Comparison of ENCODE assay signal across 1 cellular context in the genomic region with DNA sequence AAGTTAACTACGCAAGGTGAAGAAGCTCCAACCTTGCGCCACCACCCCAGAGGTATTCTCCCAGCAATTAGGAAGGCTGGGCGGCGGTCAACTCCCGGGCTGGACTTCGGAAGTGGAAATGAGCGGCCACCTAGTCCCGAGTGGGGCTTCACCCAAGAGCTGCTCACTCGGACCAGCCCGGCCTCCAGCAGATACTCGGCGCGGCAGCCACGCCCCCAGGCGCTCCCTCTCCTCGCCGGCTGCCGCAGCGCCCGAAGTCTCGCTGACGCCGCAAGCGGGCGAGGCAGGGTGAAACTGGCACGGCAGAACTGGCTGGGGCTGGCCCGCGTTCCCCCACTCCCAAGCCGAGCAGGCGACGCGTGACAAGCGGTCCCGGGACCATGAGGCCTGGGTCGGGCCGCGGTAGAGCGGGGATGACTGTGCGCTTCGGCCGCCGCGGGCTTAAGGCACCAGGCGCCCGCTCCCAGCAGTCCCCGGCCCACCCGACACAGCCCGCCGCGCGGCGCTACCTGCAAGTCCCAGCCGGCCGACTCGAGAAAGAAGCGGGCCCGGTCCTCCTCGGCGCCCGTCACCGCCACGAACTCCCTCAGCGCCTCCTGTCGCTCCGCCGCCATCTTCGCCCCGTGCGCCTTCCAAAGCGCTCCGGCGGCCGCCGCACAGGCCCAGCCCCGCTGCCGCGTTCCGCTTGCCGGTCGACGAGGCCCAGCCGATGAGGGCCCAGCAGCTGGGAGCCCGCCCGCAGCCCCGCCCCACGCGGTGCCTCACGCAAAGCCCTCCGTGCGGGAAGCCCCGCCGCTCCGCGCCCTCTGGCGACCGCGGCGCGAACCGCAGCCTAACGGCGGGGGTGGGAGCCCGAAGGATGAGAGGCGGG.
TF ChIP-seq lines count a peak whose summit lies in the region.

A gene (minus strand): TSS at position 639 of the 871 bp plus-strand sequence. CDS start 25 bp downstream, at position 614.

TF ChIP-seq in HepG2, 621 proteins besides CTCF, POLR2A, EP300 and RAD21 (continued from another document):
- TF ChIP-seq, protein P1, sequence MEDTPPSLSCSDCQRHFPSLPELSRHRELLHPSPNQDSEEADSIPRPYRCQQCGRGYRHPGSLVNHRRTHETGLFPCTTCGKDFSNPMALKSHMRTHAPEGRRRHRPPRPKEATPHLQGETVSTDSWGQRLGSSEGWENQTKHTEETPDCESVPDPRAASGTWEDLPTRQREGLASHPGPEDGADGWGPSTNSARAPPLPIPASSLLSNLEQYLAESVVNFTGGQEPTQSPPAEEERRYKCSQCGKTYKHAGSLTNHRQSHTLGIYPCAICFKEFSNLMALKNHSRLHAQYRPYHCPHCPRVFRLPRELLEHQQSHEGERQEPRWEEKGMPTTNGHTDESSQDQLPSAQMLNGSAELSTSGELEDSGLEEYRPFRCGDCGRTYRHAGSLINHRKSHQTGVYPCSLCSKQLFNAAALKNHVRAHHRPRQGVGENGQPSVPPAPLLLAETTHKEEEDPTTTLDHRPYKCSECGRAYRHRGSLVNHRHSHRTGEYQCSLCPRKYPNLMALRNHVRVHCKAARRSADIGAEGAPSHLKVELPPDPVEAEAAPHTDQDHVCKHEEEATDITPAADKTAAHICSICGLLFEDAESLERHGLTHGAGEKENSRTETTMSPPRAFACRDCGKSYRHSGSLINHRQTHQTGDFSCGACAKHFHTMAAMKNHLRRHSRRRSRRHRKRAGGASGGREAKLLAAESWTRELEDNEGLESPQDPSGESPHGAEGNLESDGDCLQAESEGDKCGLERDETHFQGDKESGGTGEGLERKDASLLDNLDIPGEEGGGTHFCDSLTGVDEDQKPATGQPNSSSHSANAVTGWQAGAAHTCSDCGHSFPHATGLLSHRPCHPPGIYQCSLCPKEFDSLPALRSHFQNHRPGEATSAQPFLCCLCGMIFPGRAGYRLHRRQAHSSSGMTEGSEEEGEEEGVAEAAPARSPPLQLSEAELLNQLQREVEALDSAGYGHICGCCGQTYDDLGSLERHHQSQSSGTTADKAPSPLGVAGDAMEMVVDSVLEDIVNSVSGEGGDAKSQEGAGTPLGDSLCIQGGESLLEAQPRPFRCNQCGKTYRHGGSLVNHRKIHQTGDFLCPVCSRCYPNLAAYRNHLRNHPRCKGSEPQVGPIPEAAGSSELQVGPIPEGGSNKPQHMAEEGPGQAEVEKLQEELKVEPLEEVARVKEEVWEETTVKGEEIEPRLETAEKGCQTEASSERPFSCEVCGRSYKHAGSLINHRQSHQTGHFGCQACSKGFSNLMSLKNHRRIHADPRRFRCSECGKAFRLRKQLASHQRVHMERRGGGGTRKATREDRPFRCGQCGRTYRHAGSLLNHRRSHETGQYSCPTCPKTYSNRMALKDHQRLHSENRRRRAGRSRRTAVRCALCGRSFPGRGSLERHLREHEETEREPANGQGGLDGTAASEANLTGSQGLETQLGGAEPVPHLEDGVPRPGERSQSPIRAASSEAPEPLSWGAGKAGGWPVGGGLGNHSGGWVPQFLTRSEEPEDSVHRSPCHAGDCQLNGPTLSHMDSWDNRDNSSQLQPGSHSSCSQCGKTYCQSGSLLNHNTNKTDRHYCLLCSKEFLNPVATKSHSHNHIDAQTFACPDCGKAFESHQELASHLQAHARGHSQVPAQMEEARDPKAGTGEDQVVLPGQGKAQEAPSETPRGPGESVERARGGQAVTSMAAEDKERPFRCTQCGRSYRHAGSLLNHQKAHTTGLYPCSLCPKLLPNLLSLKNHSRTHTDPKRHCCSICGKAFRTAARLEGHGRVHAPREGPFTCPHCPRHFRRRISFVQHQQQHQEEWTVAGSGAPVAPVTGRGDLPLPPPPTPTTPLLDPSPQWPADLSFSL (CRISPR knock-in tag; IDR thresholded peaks at IDR 0.05): no peak
- TF ChIP-seq, protein P2, sequence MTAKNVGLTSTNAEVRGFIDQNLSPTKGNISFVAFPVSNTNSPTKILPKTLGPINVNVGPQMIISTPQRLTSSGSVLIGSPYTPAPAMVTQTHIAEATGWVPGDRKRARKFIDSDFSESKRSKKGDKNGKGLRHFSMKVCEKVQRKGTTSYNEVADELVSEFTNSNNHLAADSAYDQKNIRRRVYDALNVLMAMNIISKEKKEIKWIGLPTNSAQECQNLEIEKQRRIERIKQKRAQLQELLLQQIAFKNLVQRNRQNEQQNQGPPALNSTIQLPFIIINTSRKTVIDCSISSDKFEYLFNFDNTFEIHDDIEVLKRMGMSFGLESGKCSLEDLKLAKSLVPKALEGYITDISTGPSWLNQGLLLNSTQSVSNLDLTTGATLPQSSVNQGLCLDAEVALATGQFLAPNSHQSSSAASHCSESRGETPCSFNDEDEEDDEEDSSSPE (CRISPR knock-in tag; IDR thresholded peaks at IDR 0.05): peak; percentile 83
- TF ChIP-seq ZBTB1 (CRISPR knock-in tag; IDR thresholded peaks at IDR 0.05; ENCODE audit: borderline replicate concordance): peak; percentile 19; the same call in 1 of the 2 replicates
- TF ChIP-seq HDAC1 (CRISPR knock-in tag; IDR thresholded peaks at IDR 0.05): peak; percentile 98
- TF ChIP-seq NFYB (CRISPR knock-in tag; IDR thresholded peaks at IDR 0.05): peak; percentile 40; the same call in 1 of the 2 replicates
- peak; percentile 99 for TF ChIP-seq YY1 (IDR thresholded peaks at IDR 0.05; ENCODE audit: insufficient read depth, insufficient replicate concordance, low read depth, low read length)
- peak; percentile 92 for TF ChIP-seq ZNF552 (CRISPR knock-in tag; IDR thresholded peaks at IDR 0.05; ENCODE audit: borderline replicate concordance)
- no peak for TF ChIP-seq HOXA7 (CRISPR knock-in tag; IDR thresholded peaks at IDR 0.05)
- TF ChIP-seq, protein P3, sequence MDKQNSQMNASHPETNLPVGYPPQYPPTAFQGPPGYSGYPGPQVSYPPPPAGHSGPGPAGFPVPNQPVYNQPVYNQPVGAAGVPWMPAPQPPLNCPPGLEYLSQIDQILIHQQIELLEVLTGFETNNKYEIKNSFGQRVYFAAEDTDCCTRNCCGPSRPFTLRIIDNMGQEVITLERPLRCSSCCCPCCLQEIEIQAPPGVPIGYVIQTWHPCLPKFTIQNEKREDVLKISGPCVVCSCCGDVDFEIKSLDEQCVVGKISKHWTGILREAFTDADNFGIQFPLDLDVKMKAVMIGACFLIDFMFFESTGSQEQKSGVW (CRISPR knock-in tag; IDR thresholded peaks at IDR 0.05; ENCODE audit: borderline replicate concordance): no peak
- peak; percentile 76 for TF ChIP-seq KDM4B (CRISPR knock-in tag; IDR thresholded peaks at IDR 0.05)
- TF ChIP-seq TBX2 (CRISPR knock-in tag; IDR thresholded peaks at IDR 0.05; ENCODE audit: borderline replicate concordance): peak; percentile 93
- no peak for TF ChIP-seq IKZF1 (IDR thresholded peaks at IDR 0.05)
- peak; percentile 99 for TF ChIP-seq ZNF431 (CRISPR knock-in tag; IDR thresholded peaks at IDR 0.05; ENCODE audit: borderline replicate concordance, low read depth)
- TF ChIP-seq SMARCE1 (IDR thresholded peaks at IDR 0.05; ENCODE audit: borderline replicate concordance): no peak; the same call in 1 of the 2 replicates
- TF ChIP-seq, protein P4, sequence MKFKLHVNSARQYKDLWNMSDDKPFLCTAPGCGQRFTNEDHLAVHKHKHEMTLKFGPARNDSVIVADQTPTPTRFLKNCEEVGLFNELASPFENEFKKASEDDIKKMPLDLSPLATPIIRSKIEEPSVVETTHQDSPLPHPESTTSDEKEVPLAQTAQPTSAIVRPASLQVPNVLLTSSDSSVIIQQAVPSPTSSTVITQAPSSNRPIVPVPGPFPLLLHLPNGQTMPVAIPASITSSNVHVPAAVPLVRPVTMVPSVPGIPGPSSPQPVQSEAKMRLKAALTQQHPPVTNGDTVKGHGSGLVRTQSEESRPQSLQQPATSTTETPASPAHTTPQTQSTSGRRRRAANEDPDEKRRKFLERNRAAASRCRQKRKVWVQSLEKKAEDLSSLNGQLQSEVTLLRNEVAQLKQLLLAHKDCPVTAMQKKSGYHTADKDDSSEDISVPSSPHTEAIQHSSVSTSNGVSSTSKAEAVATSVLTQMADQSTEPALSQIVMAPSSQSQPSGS (CRISPR knock-in tag; IDR thresholded peaks at IDR 0.05): peak; percentile 28; the same call in 1 of the 2 replicates
- no peak for TF ChIP-seq ZNF33A (CRISPR knock-in tag; IDR thresholded peaks at IDR 0.05; ENCODE audit: borderline replicate concordance)
- peak; percentile 93 for TF ChIP-seq SP5 (CRISPR knock-in tag; IDR thresholded peaks at IDR 0.05; ENCODE audit: borderline replicate concordance, low read depth)
- TF ChIP-seq NRL (CRISPR knock-in tag; IDR thresholded peaks at IDR 0.05; ENCODE audit: borderline replicate concordance): peak; percentile 89
- TF ChIP-seq, protein P5, sequence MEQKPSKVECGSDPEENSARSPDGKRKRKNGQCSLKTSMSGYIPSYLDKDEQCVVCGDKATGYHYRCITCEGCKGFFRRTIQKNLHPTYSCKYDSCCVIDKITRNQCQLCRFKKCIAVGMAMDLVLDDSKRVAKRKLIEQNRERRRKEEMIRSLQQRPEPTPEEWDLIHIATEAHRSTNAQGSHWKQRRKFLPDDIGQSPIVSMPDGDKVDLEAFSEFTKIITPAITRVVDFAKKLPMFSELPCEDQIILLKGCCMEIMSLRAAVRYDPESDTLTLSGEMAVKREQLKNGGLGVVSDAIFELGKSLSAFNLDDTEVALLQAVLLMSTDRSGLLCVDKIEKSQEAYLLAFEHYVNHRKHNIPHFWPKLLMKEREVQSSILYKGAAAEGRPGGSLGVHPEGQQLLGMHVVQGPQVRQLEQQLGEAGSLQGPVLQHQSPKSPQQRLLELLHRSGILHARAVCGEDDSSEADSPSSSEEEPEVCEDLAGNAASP (CRISPR knock-in tag; IDR thresholded peaks at IDR 0.05; ENCODE audit: borderline replicate concordance): peak; percentile 90
- TF ChIP-seq ZMYM3 (CRISPR knock-in tag; IDR thresholded peaks at IDR 0.05): peak; percentile 59; the same call in 1 of the 2 replicates
- TF ChIP-seq GATA4 (IDR thresholded peaks at IDR 0.05; ENCODE audit: borderline replicate concordance, low read depth): 0 out of 2 replicates have a peak, but pooled peaks have one; percentile 26
- peak; percentile 88 for TF ChIP-seq ZNF614 (CRISPR knock-in tag; IDR thresholded peaks at IDR 0.05; ENCODE audit: borderline replicate concordance)
- peak; percentile 69 for TF ChIP-seq RARA (CRISPR knock-in tag; IDR thresholded peaks at IDR 0.05)
- peak; percentile 98 for TF ChIP-seq ZNF782 (CRISPR knock-in tag; IDR thresholded peaks at IDR 0.05; ENCODE audit: borderline replicate concordance)
- TF ChIP-seq RFXAP (CRISPR knock-in tag; IDR thresholded peaks at IDR 0.05; ENCODE audit: borderline replicate concordance): peak; percentile 98
- peak; percentile 88; the same call in 1 of the 2 replicates for TF ChIP-seq GLI4 (CRISPR knock-in tag; IDR thresholded peaks at IDR 0.05; ENCODE audit: borderline replicate concordance)
- peak; percentile 72 for TF ChIP-seq SMAD3 (CRISPR knock-in tag; IDR thresholded peaks at IDR 0.05)
- TF ChIP-seq ZBTB7A (CRISPR knock-in tag; IDR thresholded peaks at IDR 0.05): peak; percentile 85
- peak; percentile 100 for TF ChIP-seq TAF1 (CRISPR knock-in tag; IDR thresholded peaks at IDR 0.05)
- TF ChIP-seq, protein P6, sequence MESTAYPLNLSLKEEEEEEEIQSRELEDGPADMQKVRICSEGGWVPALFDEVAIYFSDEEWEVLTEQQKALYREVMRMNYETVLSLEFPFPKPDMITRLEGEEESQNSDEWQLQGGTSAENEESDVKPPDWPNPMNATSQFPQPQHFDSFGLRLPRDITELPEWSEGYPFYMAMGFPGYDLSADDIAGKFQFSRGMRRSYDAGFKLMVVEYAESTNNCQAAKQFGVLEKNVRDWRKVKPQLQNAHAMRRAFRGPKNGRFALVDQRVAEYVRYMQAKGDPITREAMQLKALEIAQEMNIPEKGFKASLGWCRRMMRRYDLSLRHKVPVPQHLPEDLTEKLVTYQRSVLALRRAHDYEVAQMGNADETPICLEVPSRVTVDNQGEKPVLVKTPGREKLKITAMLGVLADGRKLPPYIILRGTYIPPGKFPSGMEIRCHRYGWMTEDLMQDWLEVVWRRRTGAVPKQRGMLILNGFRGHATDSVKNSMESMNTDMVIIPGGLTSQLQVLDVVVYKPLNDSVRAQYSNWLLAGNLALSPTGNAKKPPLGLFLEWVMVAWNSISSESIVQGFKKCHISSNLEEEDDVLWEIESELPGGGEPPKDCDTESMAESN (CRISPR knock-in tag; conservative IDR thresholded peaks at IDR 0.05): peak; percentile 99
- TF ChIP-seq ATF7-NPFF (CRISPR knock-in tag; IDR thresholded peaks at IDR 0.05; ENCODE audit: low read depth): peak; percentile 99
